In the genomic region with DNA sequence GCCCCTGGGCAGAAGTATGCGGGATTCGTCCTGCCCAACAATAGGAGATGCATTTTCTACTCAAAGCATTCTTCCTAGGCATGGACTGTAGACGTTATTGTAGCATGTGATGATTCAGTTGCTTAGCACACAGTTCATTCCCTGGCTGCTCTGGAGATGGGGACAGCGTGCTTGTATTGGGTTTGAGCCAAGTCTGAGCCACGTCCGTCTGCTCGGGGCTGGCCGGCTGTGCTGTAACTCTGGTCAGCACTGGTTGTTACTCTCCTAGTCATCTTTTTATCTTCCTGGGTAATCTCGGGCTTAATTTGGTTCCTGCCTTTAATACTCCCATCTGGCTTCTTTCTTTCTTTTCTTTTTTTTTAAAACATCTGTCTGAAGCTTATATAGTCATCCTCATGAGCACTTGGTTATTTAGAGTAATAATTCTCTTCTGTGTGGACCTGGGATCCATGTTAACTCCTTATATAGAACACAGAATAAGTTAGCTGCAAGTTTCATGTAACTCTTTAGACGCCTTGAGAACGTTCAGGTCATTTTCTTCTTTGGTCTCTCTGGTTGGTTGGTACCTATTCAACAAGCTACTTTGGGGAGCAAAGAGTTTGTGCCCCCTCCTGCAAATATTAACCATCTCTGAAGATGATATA, we compare ENCODE assay signal across 1 cellular context.
A peak's percentile ranks its signal among the peaks of the same experiment; 100 is the strongest.
TF ChIP-seq lines count a peak whose summit lies in the region.

No MANE protein-coding gene starts in this region.

TF ChIP-seq in HCT116, 20 proteins besides CTCF, POLR2A, EP300 and RAD21 (continued from another document):
- TF ChIP-seq, protein P1, sequence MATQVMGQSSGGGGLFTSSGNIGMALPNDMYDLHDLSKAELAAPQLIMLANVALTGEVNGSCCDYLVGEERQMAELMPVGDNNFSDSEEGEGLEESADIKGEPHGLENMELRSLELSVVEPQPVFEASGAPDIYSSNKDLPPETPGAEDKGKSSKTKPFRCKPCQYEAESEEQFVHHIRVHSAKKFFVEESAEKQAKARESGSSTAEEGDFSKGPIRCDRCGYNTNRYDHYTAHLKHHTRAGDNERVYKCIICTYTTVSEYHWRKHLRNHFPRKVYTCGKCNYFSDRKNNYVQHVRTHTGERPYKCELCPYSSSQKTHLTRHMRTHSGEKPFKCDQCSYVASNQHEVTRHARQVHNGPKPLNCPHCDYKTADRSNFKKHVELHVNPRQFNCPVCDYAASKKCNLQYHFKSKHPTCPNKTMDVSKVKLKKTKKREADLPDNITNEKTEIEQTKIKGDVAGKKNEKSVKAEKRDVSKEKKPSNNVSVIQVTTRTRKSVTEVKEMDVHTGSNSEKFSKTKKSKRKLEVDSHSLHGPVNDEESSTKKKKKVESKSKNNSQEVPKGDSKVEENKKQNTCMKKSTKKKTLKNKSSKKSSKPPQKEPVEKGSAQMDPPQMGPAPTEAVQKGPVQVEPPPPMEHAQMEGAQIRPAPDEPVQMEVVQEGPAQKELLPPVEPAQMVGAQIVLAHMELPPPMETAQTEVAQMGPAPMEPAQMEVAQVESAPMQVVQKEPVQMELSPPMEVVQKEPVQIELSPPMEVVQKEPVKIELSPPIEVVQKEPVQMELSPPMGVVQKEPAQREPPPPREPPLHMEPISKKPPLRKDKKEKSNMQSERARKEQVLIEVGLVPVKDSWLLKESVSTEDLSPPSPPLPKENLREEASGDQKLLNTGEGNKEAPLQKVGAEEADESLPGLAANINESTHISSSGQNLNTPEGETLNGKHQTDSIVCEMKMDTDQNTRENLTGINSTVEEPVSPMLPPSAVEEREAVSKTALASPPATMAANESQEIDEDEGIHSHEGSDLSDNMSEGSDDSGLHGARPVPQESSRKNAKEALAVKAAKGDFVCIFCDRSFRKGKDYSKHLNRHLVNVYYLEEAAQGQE (IDR thresholded peaks at IDR 0.05; ENCODE audit: low read depth), result no peak
- TF ChIP-seq ELF1 (IDR thresholded peaks at IDR 0.05; ENCODE audit: borderline replicate concordance, low read depth), result no peak
- TF ChIP-seq, protein P2, sequence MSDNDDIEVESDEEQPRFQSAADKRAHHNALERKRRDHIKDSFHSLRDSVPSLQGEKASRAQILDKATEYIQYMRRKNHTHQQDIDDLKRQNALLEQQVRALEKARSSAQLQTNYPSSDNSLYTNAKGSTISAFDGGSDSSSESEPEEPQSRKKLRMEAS (IDR thresholded peaks at IDR 0.05), result peak; percentile 73
- TF ChIP-seq, protein P3, sequence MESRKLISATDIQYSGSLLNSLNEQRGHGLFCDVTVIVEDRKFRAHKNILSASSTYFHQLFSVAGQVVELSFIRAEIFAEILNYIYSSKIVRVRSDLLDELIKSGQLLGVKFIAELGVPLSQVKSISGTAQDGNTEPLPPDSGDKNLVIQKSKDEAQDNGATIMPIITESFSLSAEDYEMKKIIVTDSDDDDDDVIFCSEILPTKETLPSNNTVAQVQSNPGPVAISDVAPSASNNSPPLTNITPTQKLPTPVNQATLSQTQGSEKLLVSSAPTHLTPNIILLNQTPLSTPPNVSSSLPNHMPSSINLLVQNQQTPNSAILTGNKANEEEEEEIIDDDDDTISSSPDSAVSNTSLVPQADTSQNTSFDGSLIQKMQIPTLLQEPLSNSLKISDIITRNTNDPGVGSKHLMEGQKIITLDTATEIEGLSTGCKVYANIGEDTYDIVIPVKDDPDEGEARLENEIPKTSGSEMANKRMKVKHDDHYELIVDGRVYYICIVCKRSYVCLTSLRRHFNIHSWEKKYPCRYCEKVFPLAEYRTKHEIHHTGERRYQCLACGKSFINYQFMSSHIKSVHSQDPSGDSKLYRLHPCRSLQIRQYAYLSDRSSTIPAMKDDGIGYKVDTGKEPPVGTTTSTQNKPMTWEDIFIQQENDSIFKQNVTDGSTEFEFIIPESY (IDR thresholded peaks at IDR 0.05; ENCODE audit: extremely low read depth, insufficient replicate concordance, low read length), result no peak
- TF ChIP-seq SIN3A (IDR thresholded peaks at IDR 0.05; ENCODE audit: low read depth), result 0 out of 2 replicates have a peak, but pooled peaks have one; percentile 7
- TF ChIP-seq YY1 (IDR thresholded peaks at IDR 0.05; ENCODE audit: extremely low read depth, insufficient replicate concordance, low read depth, low read length), result no peak
- TF ChIP-seq POLR2AphosphoS5 (IDR thresholded peaks at IDR 0.05; ENCODE audit: low read depth, low read length), result peak; percentile 38; the same call in 1 of the 2 replicates
- no peak for TF ChIP-seq EZH2phosphoT487 (IDR thresholded peaks at IDR 0.05; ENCODE audit: borderline replicate concordance)
- TF ChIP-seq EZH2 (IDR thresholded peaks at IDR 0.05), result no peak
- TF ChIP-seq TCF7L2 (IDR thresholded peaks at IDR 0.05; ENCODE audit: borderline replicate concordance, extremely low read depth, insufficient read depth, insufficient read length), result peak; percentile 70
- no peak for TF ChIP-seq FOSL1 (IDR thresholded peaks at IDR 0.05; ENCODE audit: low read depth)
- no peak for TF ChIP-seq SRF (IDR thresholded peaks at IDR 0.05; ENCODE audit: low read depth)
- peak; percentile 44; the same call in 1 of the 2 replicates for TF ChIP-seq CBX3 (IDR thresholded peaks at IDR 0.05; ENCODE audit: low read depth)
